In genomic region chr6:149988550-149989336, GRCh38 we compare ENCODE assay signal across 2 cellular contexts.
TF ChIP-seq lines count a peak whose summit lies in the region.

No MANE protein-coding gene starts in this region.

TF ChIP-seq in WTC11, 78 proteins besides CTCF, POLR2A, EP300 and RAD21:
- 0 out of 2 replicates have a peak, but pooled peaks have one; percentile 14 for TF ChIP-seq USF2 (CRISPR knock-in tag; IDR thresholded peaks at IDR 0.05)
- no peak for TF ChIP-seq SMAD3 (CRISPR knock-in tag; IDR thresholded peaks at IDR 0.05; ENCODE audit: borderline replicate concordance)
- TF ChIP-seq ESRRA (CRISPR knock-in tag; IDR thresholded peaks at IDR 0.05; ENCODE audit: borderline replicate concordance) = peak; percentile 56; the same call in 1 of the 2 replicates
TF ChIP-seq in WTC11: peak in this region for 2.

TF ChIP-seq in HepG2, 621 proteins besides CTCF, POLR2A, EP300 and RAD21:
- no peak for TF ChIP-seq HMG20B (CRISPR knock-in tag; conservative IDR thresholded peaks at IDR 0.05)
- TF ChIP-seq EZH2 (conservative IDR thresholded peaks at IDR 0.05; ENCODE audit: low read depth, low read length) = 0 out of 2 replicates have a peak, but pooled peaks have one; percentile 38
